18 cellular contexts compared by ENCODE assay signal in the genomic region with DNA sequence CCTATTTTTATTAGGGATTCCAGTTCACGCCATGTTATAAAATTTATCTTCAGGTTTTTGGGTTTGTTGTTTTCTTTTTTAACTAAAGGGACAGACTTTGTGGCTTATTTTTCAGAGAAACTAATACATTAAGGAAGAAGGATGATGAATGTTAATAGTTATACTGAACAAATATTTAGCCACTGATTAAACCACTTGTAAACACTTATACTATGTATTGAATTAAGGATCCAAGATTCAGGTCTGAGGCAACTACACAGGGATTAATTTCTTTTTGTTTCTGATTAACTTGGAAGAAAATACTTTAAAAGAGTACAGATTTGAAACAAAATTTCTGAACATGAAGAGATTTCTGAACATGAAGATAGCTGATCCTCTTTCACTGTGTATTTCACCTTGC.
"Had no signal": no experiment of that assay in that cellular context is flagged by ENCODE, and none has a peak within 500 bp of the region (broad histone marks: within the 10 kb centered on the region; RNA-seq: fewer than 3 reads in every experiment).

No MANE protein-coding gene starts in this region.

- H3K4me1 ChIP-seq: colonic mucosa, foreskin keratinocyte, left ventricle myocardium inferior, tibial nerve, vagina had no signal

- H3K4me3 Mint-ChIP-seq: endodermal cell; immature natural killer cell; memory B cell; naive B cell; stimulated activated naive CD8-positive, alpha-beta T cell treated with anti-CD3 and anti-CD28 coated beads, Interleukin-15, Interleukin-2, amounts not matched to agents 100 ng/mL and 50 ng/mL, for 24 hours had no signal

- H3K27ac Mint-ChIP-seq: endodermal cell; immature natural killer cell; memory B cell; naive B cell; stimulated activated naive CD8-positive, alpha-beta T cell treated with anti-CD3 and anti-CD28 coated beads, Interleukin-15, Interleukin-2, amounts not matched to agents 100 ng/mL and 50 ng/mL, for 24 hours had no signal

- H3K36me3 Mint-ChIP-seq: memory B cell, naive B cell had no signal

- H3K36me3 ChIP-seq: colonic mucosa had no signal

- H3K27me3 Mint-ChIP-seq: naive B cell; stimulated activated naive CD8-positive, alpha-beta T cell treated with anti-CD3 and anti-CD28 coated beads, Interleukin-15, Interleukin-2, amounts not matched to agents 100 ng/mL and 50 ng/mL, for 24 hours had no signal

- H3K27me3 ChIP-seq: colonic mucosa, foreskin keratinocyte, tibial nerve, upper lobe of right lung, vagina had no signal

- DNase-seq: colonic mucosa; dermis blood vessel endothelial cell; effector CD4-positive, alpha-beta T cell; endodermal cell; erythroblast; foreskin keratinocyte; immature natural killer cell; left ventricle myocardium inferior; lower lobe of right lung; naive B cell; right cardiac atrium; small intestine; stimulated activated CD4-positive, alpha-beta T cell treated with anti-CD3 and anti-CD28 coated beads, Interleukin-2, amount 100 ng/mL, for 48 hours; upper lobe of right lung had no signal

- H3K4me3 ChIP-seq: colonic mucosa, left ventricle myocardium inferior, lower lobe of right lung, tibial nerve, upper lobe of right lung, vagina had no signal

- H3K4me1 Mint-ChIP-seq: immature natural killer cell, memory B cell, naive B cell had no signal

- H3K27ac ChIP-seq: colonic mucosa, foreskin keratinocyte, left ventricle myocardium inferior, lower lobe of right lung, tibial nerve, upper lobe of right lung, vagina had no signal

- H3K9me3 Mint-ChIP-seq: endodermal cell; memory B cell; naive B cell; stimulated activated naive CD8-positive, alpha-beta T cell treated with anti-CD3 and anti-CD28 coated beads, Interleukin-15, Interleukin-2, amounts not matched to agents 100 ng/mL and 50 ng/mL, for 24 hours had no signal

- H3K9me3 ChIP-seq: colonic mucosa, left ventricle myocardium inferior, lower lobe of right lung, tibial nerve, upper lobe of right lung, vagina had no signal
